In genomic region chr12:31861360-31861759, GRCh38 we compare ENCODE assay signal across 16 cellular contexts.
"Had no signal": no experiment of that assay in that cellular context is flagged by ENCODE, and none has a peak within 500 bp of the region (broad histone marks: within the 10 kb centered on the region; RNA-seq: fewer than 3 reads in every experiment).

No MANE protein-coding gene starts in this region.

- ATAC-seq: activated CD4-positive, alpha-beta T cell treated with anti-CD3 and anti-CD28 coated beads for 36 hours; esophagus mucosa; left cardiac atrium; lower lobe of right lung; naive thymus-derived CD8-positive, alpha-beta T cell had no signal

- H3K9me3 ChIP-seq: lower lobe of right lung, thoracic aorta, upper lobe of left lung had no signal

- H3K27me3 Mint-ChIP-seq: activated CD4-positive, alpha-beta T cell treated with anti-CD3 and anti-CD28 coated beads for 36 hours; dendritic cell treated with granulocyte-macrophage colony-stimulating factor and Interleukin-4, amounts not matched to agents 40 ng/mL and 50 ng/mL, for 4 days; naive thymus-derived CD8-positive, alpha-beta T cell had no signal

- DNase-seq: activated CD4-positive, alpha-beta T cell treated with anti-CD3 and anti-CD28 coated beads for 36 hours; activated CD8-positive, alpha-beta memory T cell treated with anti-CD3 and anti-CD28 coated beads for 24 hours; activated naive CD4-positive, alpha-beta T cell treated with anti-CD3 and anti-CD28 coated beads for 36 hours; effector CD8-positive, alpha-beta T cell; left cardiac atrium; lower lobe of right lung; naive thymus-derived CD8-positive, alpha-beta T cell; stimulated activated CD4-positive, alpha-beta T cell treated with anti-CD3 and anti-CD28 coated beads, Interleukin-12 subunit alpha, Interleukin-12 subunit beta, amount 100 ng/mL, for 4 hours; stimulated activated CD4-positive, alpha-beta T cell treated with anti-CD3 and anti-CD28 coated beads, Interleukin-1b, Interleukin-23, amount 100 ng/mL, for 48 hours; SW 1271; upper lobe of left lung had no signal

- H3K36me3 ChIP-seq: cardiac muscle cell, lower lobe of right lung, thoracic aorta, upper lobe of left lung had no signal

- H3K27ac Mint-ChIP-seq: activated CD4-positive, alpha-beta T cell treated with anti-CD3 and anti-CD28 coated beads for 36 hours; activated naive CD4-positive, alpha-beta T cell treated with anti-CD3 and anti-CD28 coated beads for 36 hours; activated T-helper 2 cell treated with anti-CD3 and anti-CD28 coated beads, Interferon-gamma antibody, Interleukin-2, Interleukin-4, amounts not matched to agents 10 μg/mL and 5 μg/mL and 100 μg/mL, durations not matched to agents 14 hours and 24 hours and 36 hours; dendritic cell treated with granulocyte-macrophage colony-stimulating factor and Interleukin-4, amounts not matched to agents 40 ng/mL and 50 ng/mL, for 4 days had no signal

- H3K4me3 Mint-ChIP-seq: activated CD4-positive, alpha-beta T cell treated with anti-CD3 and anti-CD28 coated beads for 36 hours; activated naive CD4-positive, alpha-beta T cell treated with anti-CD3 and anti-CD28 coated beads for 36 hours; dendritic cell treated with granulocyte-macrophage colony-stimulating factor and Interleukin-4, amounts not matched to agents 40 ng/mL and 50 ng/mL, for 4 days; naive thymus-derived CD8-positive, alpha-beta T cell had no signal

- H3K4me3 ChIP-seq: cardiac muscle cell, lower lobe of right lung, thoracic aorta, upper lobe of left lung had no signal

- H3K27ac ChIP-seq: cardiac muscle cell, lower lobe of right lung, thoracic aorta, upper lobe of left lung had no signal

- H3K9me3 Mint-ChIP-seq: dendritic cell treated with granulocyte-macrophage colony-stimulating factor and Interleukin-4, amounts not matched to agents 40 ng/mL and 50 ng/mL, for 4 days had no signal

- H3K4me1 ChIP-seq: lower lobe of right lung, upper lobe of left lung had no signal

- H3K27me3 ChIP-seq: cardiac muscle cell, upper lobe of left lung had no signal
